ENCODE assay signal across 8 cellular contexts in genomic region chr19:41323023-41323422, GRCh38. TPM values are rescaled to one million over a fixed set of nuclear protein-coding genes. Genes with fewer than 3 reads are reported as not detected.
A peak's percentile ranks its signal among the peaks of the same experiment; 100 is the strongest.
DNase-seq lines count a peak whose midpoint lies in the region; ATAC-seq, FAIRE-seq and TF ChIP-seq lines count a peak whose summit lies in the region.

No MANE protein-coding gene starts in this region.

- H3K27me3 ChIP-seq in astrocyte (ENCODE audit: insufficient read depth, low read length), result no peaks in the 10 kb centered on the region
- H3K27me3 ChIP-seq in left lung, result no peaks in the 10 kb centered on the region
- no peaks in the 10 kb centered on the region for H3K27me3 ChIP-seq in tibial artery

- FAIRE-seq in astrocyte (lab: Jason Lieb, UNC), result no peak

- no peaks in the 10 kb centered on the region for H3K27me3 Mint-ChIP-seq in activated CD4-positive, alpha-beta T cell treated with anti-CD3 and anti-CD28 coated beads for 36 hours
- no peaks in the 10 kb centered on the region for H3K27me3 Mint-ChIP-seq in astrocyte (ENCODE audit: low read depth, unreplicated experiment)

- no peak for TF ChIP-seq CTCF in astrocyte (IDR thresholded peaks at IDR 0.05; ENCODE audit: insufficient read depth, low read depth, low read length)
- TF ChIP-seq CTCF in left lung (IDR thresholded peaks at IDR 0.05), result no peak
- no peak for TF ChIP-seq CTCF in tibial artery (IDR thresholded peaks at IDR 0.05)

- peak overlapping the region; percentile 80 for H3K4me2 ChIP-seq in astrocyte (ENCODE audit: low read length)

- peaks cover 71% of the 10 kb centered on the region for H3K4me1 ChIP-seq in astrocyte (ENCODE audit: insufficient read depth, low read length)
- H3K4me1 ChIP-seq in left lung, result peaks cover 55 to 72% of the 10 kb centered on the region in 2 donors
- H3K4me1 ChIP-seq in tibial artery, result peaks cover 0 to 67% (median 60%) of the 10 kb centered on the region in 4 donors

- no peaks in the 10 kb centered on the region for H3K9me3 ChIP-seq in astrocyte (ENCODE audit: insufficient read depth, low read depth, low read length)
- H3K9me3 ChIP-seq in left lung, result no peaks in the 10 kb centered on the region
- H3K9me3 ChIP-seq in tibial artery, result no peaks in the 10 kb centered on the region

- H3K9ac ChIP-seq in astrocyte (ENCODE audit: low read length), result peak overlapping the region; percentile 92

- H3K36me3 ChIP-seq in astrocyte (ENCODE audit: insufficient read depth, low read length) (peaks cover 14% of the 10 kb centered on the region), left lung (peaks cover 0 to 45% of the 10 kb centered on the region in 2 donors), tibial artery (peaks cover 12 to 48% (median 33%) of the 10 kb centered on the region in 3 donors)

- peaks cover 10% of the 10 kb centered on the region for H3K79me2 ChIP-seq in astrocyte (ENCODE audit: insufficient read depth, low read length)

- POLR2A ChIA-PET in activated CD4-positive, alpha-beta T cell treated with anti-CD3 and anti-CD28 coated beads for 36 hours (lab: Charles Lee), result no interaction called here

- no peak for DNase-seq in activated CD4-positive, alpha-beta T cell treated with anti-CD3 and anti-CD28 coated beads for 36 hours
- DNase-seq in activated CD4-positive, alpha-beta T cell treated with anti-CD3 and anti-CD28 coated beads, Interleukin-2, amount 50 U/mL, for 4 hours, result no peak
- DNase-seq in astrocyte (ENCODE audit: low read depth) (peak; percentile 68), left lung (peak in 1 of 2 donors; percentile 65), tibial artery (no peak), RKO (ENCODE audit: low spot score) (no peak), KBM-7 (no peak), SKM-1 (lab: John Stamatoyannopoulos, UW; ENCODE audit: unreplicated experiment) (no peak)

- intact Hi-C loops in activated CD4-positive, alpha-beta T cell treated with anti-CD3 and anti-CD28 coated beads for 36 hours (cut with DNase I, micrococcal nuclease), result no loop called here
- intact Hi-C loops in left lung (cut with DNase I) (no loop called here), tibial artery (cut with DNase I; ENCODE audit: low total_unique reads) (no loop called here)

- ATAC-seq in activated CD4-positive, alpha-beta T cell treated with anti-CD3 and anti-CD28 coated beads for 36 hours, result no peak
- ATAC-seq in left lung, result no peak

- no peak overlapping the region for H2AFZ ChIP-seq in astrocyte (ENCODE audit: low read depth, low read length)

- H3K9me3 Mint-ChIP-seq in activated CD4-positive, alpha-beta T cell treated with anti-CD3 and anti-CD28 coated beads for 36 hours (ENCODE audit: low read depth), result no peaks in the 10 kb centered on the region
- no peaks in the 10 kb centered on the region for H3K9me3 Mint-ChIP-seq in astrocyte (ENCODE audit: unreplicated experiment)

- peak overlapping the region; percentile 37 for H3K27ac Mint-ChIP-seq in activated CD4-positive, alpha-beta T cell treated with anti-CD3 and anti-CD28 coated beads for 36 hours
- peak overlapping the region; percentile 99 for H3K27ac Mint-ChIP-seq in astrocyte (ENCODE audit: unreplicated experiment)

- H3K27ac ChIP-seq in astrocyte (ENCODE audit: low read depth, low read length), result peak overlapping the region; percentile 100
- peak overlapping the region; percentile 85 to 88 for H3K27ac ChIP-seq in left lung
- H3K27ac ChIP-seq in tibial artery, result peak overlapping the region; percentile 89 to 93

- CTCF ChIA-PET in activated CD4-positive, alpha-beta T cell treated with anti-CD3 and anti-CD28 coated beads for 36 hours (lab: Charles Lee), result no interaction called here

- no peak overlapping the region for H3K4me3 Mint-ChIP-seq in activated CD4-positive, alpha-beta T cell treated with anti-CD3 and anti-CD28 coated beads for 36 hours
- H3K4me3 Mint-ChIP-seq in astrocyte (ENCODE audit: unreplicated experiment), result peak overlapping the region; percentile 75

- peaks cover 31% of the 10 kb centered on the region for H3K4me1 Mint-ChIP-seq in activated CD4-positive, alpha-beta T cell treated with anti-CD3 and anti-CD28 coated beads for 36 hours
- H3K4me1 Mint-ChIP-seq in astrocyte (ENCODE audit: low read depth, unreplicated experiment), result peaks cover 57% of the 10 kb centered on the region

- H3K36me3 Mint-ChIP-seq in activated CD4-positive, alpha-beta T cell treated with anti-CD3 and anti-CD28 coated beads for 36 hours (ENCODE audit: low read depth), result peaks cover 32% of the 10 kb centered on the region
- H3K36me3 Mint-ChIP-seq in astrocyte (ENCODE audit: low read depth, unreplicated experiment), result peaks cover 13% of the 10 kb centered on the region

- in situ Hi-C loops in KBM-7 (cut with MboI; ENCODE audit: low pct_unique_long_range_greater_than_20kb, low sequenced_read_pairs), result no loop called here

- peaks cover 31% of the 10 kb centered on the region for H4K20me1 ChIP-seq in astrocyte (ENCODE audit: insufficient read depth, low read length)

- H3K4me3 ChIP-seq in astrocyte (ENCODE audit: insufficient read depth, low read depth, low read length) (peak overlapping the region; percentile 32), left lung (no peak overlapping the region), tibial artery (no peak overlapping the region)

RNA-seq across cellular contexts. Expression of gene CCDC97, which starts 13.1 kb away (rescaled TPM):
- total RNA-seq in activated CD4-positive, alpha-beta T cell treated with anti-CD3 and anti-CD28 coated beads for 36 hours, result 10 to 100 TPM; 21.2 to 21.4 TPM
- total RNA-seq in astrocyte (15.2 and 18.1 TPM in 2 replicates), left lung (10 to 100 TPM; 25.3 to 30.2 TPM)

RNA-seq across cellular contexts. Expression of gene TGFB1, which starts 30.7 kb away (rescaled TPM):
- 10 to 100 TPM; 86.2 to 99.0 TPM for total RNA-seq in activated CD4-positive, alpha-beta T cell treated with anti-CD3 and anti-CD28 coated beads for 36 hours
- total RNA-seq in astrocyte (155 and 199 TPM in 2 replicates), left lung (10 to 100 TPM; 73.1 to 98.0 TPM)

RNA-seq across cellular contexts. Expression of gene B9D2, which starts 40.9 kb away (rescaled TPM):
- total RNA-seq in activated CD4-positive, alpha-beta T cell treated with anti-CD3 and anti-CD28 coated beads for 36 hours, result 1 to 10 TPM; 4.0 to 5.2 TPM
- total RNA-seq in astrocyte (5.5 and 5.9 TPM in 2 replicates), left lung (1 to 10 TPM; 7.8 to 8.8 TPM)

RNA-seq across cellular contexts. Expression of gene TMEM91, which starts 53.3 kb away (rescaled TPM):
- 1 to 10 TPM; 3.0 to 4.0 TPM for total RNA-seq in activated CD4-positive, alpha-beta T cell treated with anti-CD3 and anti-CD28 coated beads for 36 hours
- 7.4 and 8.9 TPM in 2 replicates for total RNA-seq in astrocyte
- total RNA-seq in left lung, result 10 to 100 TPM; 10.1 to 14.3 TPM

RNA-seq across cellular contexts. Expression of gene HNRNPUL1, which starts 58.9 kb away (rescaled TPM):
- 100 to 1,000 TPM; 263 to 312 TPM for total RNA-seq in activated CD4-positive, alpha-beta T cell treated with anti-CD3 and anti-CD28 coated beads for 36 hours
- total RNA-seq in astrocyte (164 and 174 TPM in 2 replicates), left lung (100 to 1,000 TPM; 168 to 174 TPM)
